Comparison of ENCODE assay signal across 8 cellular contexts in the genomic region with DNA sequence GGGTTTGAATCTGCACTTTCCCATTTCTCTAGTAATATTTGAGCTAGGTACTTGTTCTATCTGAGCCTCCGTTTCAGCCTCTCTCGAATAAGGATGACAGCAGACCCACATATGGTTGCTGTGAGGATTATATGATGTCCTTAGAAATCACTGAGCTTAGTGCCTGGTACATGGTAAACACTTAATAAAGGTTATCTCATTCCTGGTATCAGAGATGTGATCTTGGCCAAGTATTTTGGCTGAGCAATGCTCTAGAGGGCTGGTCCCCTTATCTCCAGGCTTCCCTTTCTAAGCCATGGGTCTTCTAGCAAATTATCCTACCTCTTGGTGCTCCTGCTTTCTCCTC. TPM values are rescaled to one million over a fixed set of nuclear protein-coding genes. Genes with fewer than 3 reads are reported as not detected.
DNase-seq lines count a peak whose midpoint lies in the region; ATAC-seq, FAIRE-seq and TF ChIP-seq lines count a peak whose summit lies in the region.

No MANE protein-coding gene starts in this region.

- no peak overlapping the region for H3K56ac ChIP-seq in H1 (replicated peaks; ENCODE audit: insufficient read length, low read depth, low read length)

- ATAC-seq in GM19023 (IDR thresholded peaks at IDR 0.05; ENCODE audit: unreplicated experiment) (no peak), sciatic nerve (no peak)

- H3K79me2 ChIP-seq in H1 (ENCODE audit: control insufficient read depth in 1 of 2, insufficient read depth in 2 of 2, low read length in 2 of 2) = peaks cover 7 to 37% of the 10 kb centered on the region in 2 experiments

- H4K20me1 ChIP-seq in H1 (replicated peaks in 1 of 2; ENCODE audit: control insufficient read depth in 1 of 2, insufficient read depth in 2 of 2, low read length in 2 of 2) = peaks cover 0 to 4% of the 10 kb centered on the region in 2 experiments

- H3K36me3 Mint-ChIP-seq in Calu3 (ENCODE audit: insufficient read depth, unreplicated experiment) = peaks cover 24% of the 10 kb centered on the region
- H3K36me3 Mint-ChIP-seq in osteocyte (ENCODE audit: unreplicated experiment) = no peaks in the 10 kb centered on the region

- 0 out of 2 replicates have a peak overlapping the region, but pooled peaks have one; percentile 85 for H3K27ac ChIP-seq in H1 (ENCODE audit: low read depth, low read length)

- H4K8ac ChIP-seq in H1 (ENCODE audit: extremely low read depth, insufficient read depth, low read length) = no peak overlapping the region

- 52% methylated on average over 2 of the region's 2 CpGs; no CpG with 5 or more reads in 1 of the 2 experiments for WGBS in H1 (ENCODE audit: extremely low coverage in 1 of 2, insufficient coverage in 1 of 2, insufficient read length in 1 of 2, insufficient replicate concordance in 2 of 2, low coverage in 1 of 2, low lambda C conversion rate in 2 of 2, missing lambda C conversion rate in 1 of 2), 2 experiments

- H3K4me3 ChIP-seq in LNCaP clone FGC (ENCODE audit: low read depth, low read length) = peak overlapping the region; percentile 94
- H3K4me3 ChIP-seq in H1 (ENCODE audit: extremely low read depth in 1 of 4, insufficient read depth in 2 of 4, low read depth in 3 of 4, low read length in 4 of 4) = peak overlapping the region; percentile 84 to 96 (median 88)

- peak overlapping the region in 2 of 4 experiments; percentile 26 to 57; a peak in 3 of 7 replicates for H3K9ac ChIP-seq in H1 (replicated peaks in 1 of 4; ENCODE audit: extremely low read depth in 1 of 4, low read depth in 3 of 4, low read length in 3 of 4)

- POLR2A ChIA-PET in H1 (lab: Charles Lee; ENCODE audit: partially characterized antibody) = interaction anchor here (0.7 to 1.6 kb wide), 5 partner anchors 9 to 35 kb away, joined by 3 to 5 read pairs (median 3); no protein-coding TSS in a partner anchor

- H3K9me3 Mint-ChIP-seq in Calu3 (ENCODE audit: low read depth, unreplicated experiment) = no peaks in the 10 kb centered on the region
- no peaks in the 10 kb centered on the region for H3K9me3 Mint-ChIP-seq in osteocyte (ENCODE audit: unreplicated experiment)

- no peak overlapping the region for H2BK20ac ChIP-seq in H1 (ENCODE audit: low read length)

- DNase-seq in Calu3 = no peak
- no peak for DNase-seq in LNCaP clone FGC (ENCODE audit: low read depth)
- no peak for DNase-seq in H1 (ENCODE audit: low read depth in 1 of 2, low spot score in 2 of 2)
- no peak for DNase-seq in osteocyte (ENCODE audit: extremely low spot score, unreplicated experiment)
- no peak for DNase-seq in stimulated activated CD8-positive, alpha-beta memory T cell treated with anti-CD3 and anti-CD28 coated beads, Interleukin-4, amount 100 ng/mL, for 48 hours
- DNase-seq in stimulated activated CD4-positive, alpha-beta T cell treated with anti-CD3 and anti-CD28 coated beads, Interleukin-4, amount 100 ng/mL, for 4 hours = no peak
- no peak for DNase-seq in sciatic nerve (ENCODE audit: low spot score)

- H3K23ac ChIP-seq in H1 (ENCODE audit: insufficient read length) = no peak overlapping the region

- no peak overlapping the region for H2BK5ac ChIP-seq in H1 (ENCODE audit: low read depth, low read length)

- H2AK5ac ChIP-seq in H1 (ENCODE audit: low read depth, low read length) = no peak overlapping the region

- no peaks in the 10 kb centered on the region for H3K9me3 ChIP-seq in H1 (ENCODE audit: insufficient read depth in 2 of 2, low read depth in 1 of 2, low read length in 1 of 2)

- no peak for TF ChIP-seq EP300 in H1 (IDR thresholded peaks at IDR 0.05; ENCODE audit: borderline replicate concordance in 1 of 2, low read depth in 2 of 2, low read length in 2 of 2)

- H3K27ac Mint-ChIP-seq in Calu3 (ENCODE audit: unreplicated experiment) (no peak overlapping the region), osteocyte (ENCODE audit: unreplicated experiment) (peak overlapping the region; percentile 92)

- H3K79me1 ChIP-seq in H1 (ENCODE audit: low read depth, low read length) = no peaks in the 10 kb centered on the region

- peak overlapping the region; percentile 80; the same call in 1 of the 2 replicates for H2AFZ ChIP-seq in H1 (ENCODE audit: low read length)

- no peak overlapping the region for H4K91ac ChIP-seq in H1 (replicated peaks; ENCODE audit: insufficient read length, low read length)

- peaks cover 0 to 15% (median 6%) of the 10 kb centered on the region in 4 experiments; a peak in 4 of 7 replicates for H3K4me1 ChIP-seq in H1 (replicated peaks in 1 of 4; ENCODE audit: control insufficient read depth in 3 of 4, insufficient read depth in 4 of 4, low read length in 3 of 4)

- H3K27me3 Mint-ChIP-seq in Calu3 (ENCODE audit: unreplicated experiment) (no peaks in the 10 kb centered on the region), osteocyte (ENCODE audit: unreplicated experiment) (peaks cover 3% of the 10 kb centered on the region)

- FAIRE-seq in H1 (lab: Jason Lieb, UNC) = no peak

- H3K4ac ChIP-seq in H1 (replicated peaks; ENCODE audit: insufficient read length, low read depth, low read length) = no peak overlapping the region

- BruUV-seq in Calu3 (replicated peaks; lab: Mats Ljungman, UMichigan) = no TSS peak

- no peak for TF ChIP-seq RAD21 in H1 (IDR thresholded peaks at IDR 0.05 in 1 of 2, conservative IDR thresholded peaks at IDR 0.05 in 1 of 2; ENCODE audit: low read depth in 2 of 2, low read length in 2 of 2)

- no peak overlapping the region for H3K14ac ChIP-seq in H1 (ENCODE audit: insufficient read length)

- H3K4me2 ChIP-seq in H1 (ENCODE audit: insufficient read depth in 1 of 2, low read depth in 2 of 2, low read length in 2 of 2) = peak overlapping the region; percentile 68 to 70

- H2BK15ac ChIP-seq in H1 (ENCODE audit: low read length) = 0 out of 2 replicates have a peak overlapping the region, but pooled peaks have one; percentile 9

- no peaks in the 10 kb centered on the region for H3K36me3 ChIP-seq in H1 (ENCODE audit: control insufficient read depth in 2 of 4, insufficient read depth in 4 of 4, low read length in 3 of 4)

- H3K4me3 Mint-ChIP-seq in Calu3 (ENCODE audit: low read depth, unreplicated experiment) (peak overlapping the region; percentile 77), osteocyte (ENCODE audit: unreplicated experiment) (peak overlapping the region; percentile 98)

- no peak overlapping the region for H2BK120ac ChIP-seq in H1 (replicated peaks; ENCODE audit: low read depth, low read length)

- H3K4me1 Mint-ChIP-seq in Calu3 (ENCODE audit: low read depth, unreplicated experiment) = no peaks in the 10 kb centered on the region
- H3K4me1 Mint-ChIP-seq in osteocyte (ENCODE audit: unreplicated experiment) = peaks cover 27% of the 10 kb centered on the region

- H3K23me2 ChIP-seq in H1 (ENCODE audit: low read depth, low read length) = 0 out of 2 replicates have a peak, but pooled peaks cover 1% of the 10 kb centered on the region

- no peaks in the 10 kb centered on the region for H3K27me3 ChIP-seq in H1 (replicated peaks in 1 of 4; ENCODE audit: control insufficient read depth in 3 of 4, extremely low read depth in 1 of 4, insufficient read depth in 3 of 4, low read length in 3 of 4)

- intact Hi-C loops in Calu3 (cut with micrococcal nuclease; ENCODE audit: unreplicated experiment) (loop anchor here (5.0 to 10.0 kb wide), 3 partner anchors 33 to 422 kb away; a partner anchor contains a TSS), sciatic nerve (cut with DNase I) (no loop called here)

- H3K18ac ChIP-seq in H1 (ENCODE audit: extremely low read depth, low read length) = no peak overlapping the region

- CTCF ChIA-PET in Calu3 (lab: Charles Lee) (interaction anchor here (0.5 kb wide), 1 partner anchor 112 kb away, joined by 5 read pairs; no protein-coding TSS in a partner anchor), H1 (lab: Charles Lee; ENCODE audit: partially characterized antibody) (interaction anchor here (1.2 to 8.9 kb wide), 3 partner anchors 12 to 173 kb away, joined by 3 to 67 read pairs (median 9); no protein-coding TSS in a partner anchor)

- TF ChIP-seq CTCF in Calu3 (IDR thresholded peaks at IDR 0.05; ENCODE audit: unreplicated experiment) (no peak), LNCaP clone FGC (IDR thresholded peaks at IDR 0.05; ENCODE audit: control insufficient read depth, extremely low read depth, insufficient read depth) (no peak), H1 (IDR thresholded peaks at IDR 0.05; ENCODE audit: control extremely low read depth in 1 of 3, insufficient read depth in 1 of 3, low read depth in 1 of 3, low read length in 3 of 3) (no peak), osteocyte (IDR thresholded peaks at IDR 0.05) (no peak)

- H2BK12ac ChIP-seq in H1 (ENCODE audit: low read depth, low read length) = no peak overlapping the region

- H4K5ac ChIP-seq in H1 (ENCODE audit: insufficient read length, low read depth, low read length) = peak overlapping the region; percentile 19

- no peak for TF ChIP-seq POLR2A in H1 (IDR thresholded peaks at IDR 0.05; ENCODE audit: control extremely low read depth in 1 of 2, low read depth in 2 of 2, low read length in 2 of 2)

TF ChIP-seq in H1, 55 proteins besides CTCF, POLR2A, EP300 and RAD21:
- TF ChIP-seq, protein P1, sequence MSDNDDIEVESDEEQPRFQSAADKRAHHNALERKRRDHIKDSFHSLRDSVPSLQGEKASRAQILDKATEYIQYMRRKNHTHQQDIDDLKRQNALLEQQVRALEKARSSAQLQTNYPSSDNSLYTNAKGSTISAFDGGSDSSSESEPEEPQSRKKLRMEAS (IDR thresholded peaks at IDR 0.05) = no peak
- TF ChIP-seq RNF2 (IDR thresholded peaks at IDR 0.05; ENCODE audit: borderline replicate concordance, low read depth, low read length, missing control alignments, poor library complexity, severe bottlenecking) (no peak), KDM1A (IDR thresholded peaks at IDR 0.05; ENCODE audit: borderline replicate concordance, low read length) (no peak)

RNA-seq across cellular contexts. Expression of a gene that starts 0.4 kb away (rescaled TPM):
- 83.9 and 85.3 TPM in 2 replicates for total RNA-seq in Calu3 (2022)
- 94.6 and 99.6 TPM in 2 replicates for total RNA-seq in H1 (2021; fragmentation: NEBNext Ultra II Directional; extraction: Animal tissue kit (Norgen Biotek cat#: 25700))
- 35.1 and 46.2 TPM in 2 replicates for polyA plus RNA-seq in H1 (2011; rRNA removed)
- 55.2 TPM for polyA plus RNA-seq in H1 (2011; cell fraction: cytosol; rRNA removed)
- 47.1 TPM for polyA plus RNA-seq in H1 (2011; cell fraction: nucleus; rRNA removed)
- 79.4 to 96.7 TPM (median 81.8 TPM) in 4 replicates for polyA plus RNA-seq in H1 (2012, experiment 1 of 2)
- 21.0 TPM for polyA plus RNA-seq in H1 (2012, experiment 2 of 2)
- polyA plus RNA-seq in H1 (2013, experiment 1 of 2) = 70.8 TPM
- polyA plus RNA-seq in H1 (2013, experiment 2 of 2) = 72.2 TPM
- 81.2 and 83.4 TPM in 2 replicates for polyA minus RNA-seq in H1 (2011; rRNA and poly(A)+ RNA removed)
- 63.6 TPM for polyA minus RNA-seq in H1 (2011; cell fraction: cytosol; rRNA and poly(A)+ RNA removed)
- 47.2 TPM for polyA minus RNA-seq in H1 (2011; cell fraction: nucleus; rRNA and poly(A)+ RNA removed)
- total RNA-seq in osteocyte = 97.8 and 111 TPM in 2 replicates
- 113 TPM for total RNA-seq in sciatic nerve
